Comparison of ENCODE assay signal across 1 cellular context in genomic region chr19:55640043-55640576, GRCh38.
A peak's percentile ranks its signal among the peaks of the same experiment; 100 is the strongest.
TF ChIP-seq lines count a peak whose summit lies in the region.

No MANE protein-coding gene starts in this region.

TF ChIP-seq in WTC11, 78 proteins besides CTCF, POLR2A, EP300 and RAD21 (continued from another document and continues in another):
- TF ChIP-seq ZNF532 (CRISPR knock-in tag; IDR thresholded peaks at IDR 0.05; ENCODE audit: borderline replicate concordance), result no peak
- TF ChIP-seq SOX15 (CRISPR knock-in tag; IDR thresholded peaks at IDR 0.05), result no peak
- 0 out of 2 replicates have a peak, but pooled peaks have one; percentile 32 for TF ChIP-seq ATF1 (CRISPR knock-in tag; IDR thresholded peaks at IDR 0.05)
- no peak for TF ChIP-seq ZNF416 (CRISPR knock-in tag; IDR thresholded peaks at IDR 0.05)
- 0 out of 2 replicates have a peak, but pooled peaks have one; percentile 78 for TF ChIP-seq IRF2 (CRISPR knock-in tag; IDR thresholded peaks at IDR 0.05; ENCODE audit: borderline replicate concordance, low read depth)
- TF ChIP-seq ZBTB43 (CRISPR knock-in tag; IDR thresholded peaks at IDR 0.05), result peak; percentile 89
- TF ChIP-seq ZNF671 (CRISPR knock-in tag; IDR thresholded peaks at IDR 0.05), result no peak
- TF ChIP-seq ELF4 (CRISPR knock-in tag; IDR thresholded peaks at IDR 0.05; ENCODE audit: low read depth), result no peak
- peak; percentile 97 for TF ChIP-seq IRF1 (CRISPR knock-in tag; IDR thresholded peaks at IDR 0.05)
- TF ChIP-seq ZSCAN18 (CRISPR knock-in tag; IDR thresholded peaks at IDR 0.05), result no peak
- TF ChIP-seq ZNF138 (CRISPR knock-in tag; conservative IDR thresholded peaks at IDR 0.05), result no peak
- TF ChIP-seq RORB (CRISPR knock-in tag; IDR thresholded peaks at IDR 0.05), result no peak
- TF ChIP-seq AR (CRISPR knock-in tag; IDR thresholded peaks at IDR 0.05), result no peak
- peak; percentile 95 for TF ChIP-seq ZNF219 (CRISPR knock-in tag; IDR thresholded peaks at IDR 0.05; ENCODE audit: borderline replicate concordance)
- TF ChIP-seq CREM (CRISPR knock-in tag; IDR thresholded peaks at IDR 0.05), result 0 out of 2 replicates have a peak, but pooled peaks have one; percentile 47
- peak; percentile 50 for TF ChIP-seq ZNF263 (CRISPR knock-in tag; IDR thresholded peaks at IDR 0.05; ENCODE audit: low read depth)
- no peak for TF ChIP-seq ZNF317 (CRISPR knock-in tag; IDR thresholded peaks at IDR 0.05; ENCODE audit: borderline replicate concordance, low read depth)
- TF ChIP-seq PRRX2 (CRISPR knock-in tag; IDR thresholded peaks at IDR 0.05), result no peak
- peak; percentile 83; the same call in 1 of the 2 replicates for TF ChIP-seq ZNF281 (CRISPR knock-in tag; IDR thresholded peaks at IDR 0.05)
- TF ChIP-seq ERG (CRISPR knock-in tag; IDR thresholded peaks at IDR 0.05), result no peak
- peak; percentile 91 for TF ChIP-seq ETV6 (CRISPR knock-in tag; IDR thresholded peaks at IDR 0.05)
- peak; percentile 87 for TF ChIP-seq TP53 (CRISPR knock-in tag; IDR thresholded peaks at IDR 0.05)
- TF ChIP-seq ATF6 (CRISPR knock-in tag; IDR thresholded peaks at IDR 0.05), result no peak
- peak; percentile 99 for TF ChIP-seq MAX (CRISPR knock-in tag; IDR thresholded peaks at IDR 0.05)
- TF ChIP-seq E2F5 (CRISPR knock-in tag; IDR thresholded peaks at IDR 0.05), result peak; percentile 50; the same call in 1 of the 2 replicates
- no peak for TF ChIP-seq SP1 (CRISPR knock-in tag; conservative IDR thresholded peaks at IDR 0.05)
- TF ChIP-seq NFATC4 (CRISPR knock-in tag; IDR thresholded peaks at IDR 0.05), result no peak
- TF ChIP-seq MXD4 (CRISPR knock-in tag; IDR thresholded peaks at IDR 0.05; ENCODE audit: borderline replicate concordance), result no peak
- TF ChIP-seq ARID4B (CRISPR knock-in tag; IDR thresholded peaks at IDR 0.05; ENCODE audit: borderline replicate concordance), result peak; percentile 97
- peak; percentile 81; the same call in 1 of the 2 replicates for TF ChIP-seq NR2C2 (CRISPR knock-in tag; IDR thresholded peaks at IDR 0.05)
